1 cellular context compared by ENCODE assay signal in the genomic region with DNA sequence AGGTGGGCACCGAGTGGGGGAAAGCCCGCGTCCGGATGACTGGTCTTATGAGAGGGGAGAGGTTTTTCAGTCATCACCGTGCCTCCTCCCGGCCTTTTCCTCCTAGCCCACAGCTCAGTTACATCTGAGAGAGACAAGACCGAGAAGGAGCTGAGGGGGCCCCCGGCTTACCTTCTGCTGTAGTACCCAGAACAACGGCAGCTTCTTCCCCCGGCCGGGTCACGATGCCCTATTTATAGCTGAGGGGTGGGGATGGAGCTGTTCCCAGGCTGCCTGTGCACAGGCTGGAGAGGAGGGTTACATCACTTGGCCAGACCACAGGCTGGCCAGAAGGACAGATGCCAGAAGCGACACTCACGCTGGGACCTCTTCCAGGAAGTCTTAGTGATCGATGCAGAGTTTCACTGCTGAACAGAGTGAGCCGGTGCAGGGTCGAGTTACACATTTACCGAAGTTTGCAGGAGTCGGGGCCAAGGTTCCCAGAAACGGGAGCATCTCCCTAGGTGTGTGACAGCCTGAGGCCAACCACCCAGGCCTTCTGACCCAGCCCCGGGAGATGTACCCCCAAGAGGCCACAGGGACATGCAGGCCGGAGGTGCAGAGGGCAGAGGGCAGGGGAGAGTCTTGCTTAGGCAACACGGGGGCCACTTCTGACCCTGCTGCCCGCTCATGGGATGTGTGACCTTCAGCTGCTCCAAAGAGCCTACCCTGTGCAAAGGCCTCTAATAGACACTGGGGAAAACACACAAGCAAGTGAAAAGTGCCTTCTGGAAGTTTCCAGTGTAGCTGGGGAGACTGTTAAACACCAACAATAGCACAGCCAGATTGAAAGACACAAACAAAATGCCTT.
TF ChIP-seq lines count a peak whose summit lies in the region.

A gene (minus strand): TSS at position 208 of the 850 bp plus-strand sequence. CDS start 3,299 bp downstream, outside the sequence.

TF ChIP-seq in HepG2, 621 proteins besides CTCF, POLR2A, EP300 and RAD21 (continued from another document and continues in another):
- TF ChIP-seq, protein P1, sequence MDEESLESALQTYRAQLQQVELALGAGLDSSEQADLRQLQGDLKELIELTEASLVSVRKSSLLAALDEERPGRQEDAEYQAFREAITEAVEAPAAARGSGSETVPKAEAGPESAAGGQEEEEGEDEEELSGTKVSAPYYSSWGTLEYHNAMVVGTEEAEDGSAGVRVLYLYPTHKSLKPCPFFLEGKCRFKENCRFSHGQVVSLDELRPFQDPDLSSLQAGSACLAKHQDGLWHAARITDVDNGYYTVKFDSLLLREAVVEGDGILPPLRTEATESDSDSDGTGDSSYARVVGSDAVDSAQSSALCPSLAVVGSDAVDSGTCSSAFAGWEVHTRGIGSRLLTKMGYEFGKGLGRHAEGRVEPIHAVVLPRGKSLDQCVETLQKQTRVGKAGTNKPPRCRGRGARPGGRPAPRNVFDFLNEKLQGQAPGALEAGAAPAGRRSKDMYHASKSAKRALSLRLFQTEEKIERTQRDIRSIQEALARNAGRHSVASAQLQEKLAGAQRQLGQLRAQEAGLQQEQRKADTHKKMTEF (CRISPR knock-in tag; IDR thresholded peaks at IDR 0.05), result peak; percentile 98
- TF ChIP-seq MYC (CRISPR knock-in tag; IDR thresholded peaks at IDR 0.05; ENCODE audit: borderline replicate concordance), result peak; percentile 86
- TF ChIP-seq, protein P2, sequence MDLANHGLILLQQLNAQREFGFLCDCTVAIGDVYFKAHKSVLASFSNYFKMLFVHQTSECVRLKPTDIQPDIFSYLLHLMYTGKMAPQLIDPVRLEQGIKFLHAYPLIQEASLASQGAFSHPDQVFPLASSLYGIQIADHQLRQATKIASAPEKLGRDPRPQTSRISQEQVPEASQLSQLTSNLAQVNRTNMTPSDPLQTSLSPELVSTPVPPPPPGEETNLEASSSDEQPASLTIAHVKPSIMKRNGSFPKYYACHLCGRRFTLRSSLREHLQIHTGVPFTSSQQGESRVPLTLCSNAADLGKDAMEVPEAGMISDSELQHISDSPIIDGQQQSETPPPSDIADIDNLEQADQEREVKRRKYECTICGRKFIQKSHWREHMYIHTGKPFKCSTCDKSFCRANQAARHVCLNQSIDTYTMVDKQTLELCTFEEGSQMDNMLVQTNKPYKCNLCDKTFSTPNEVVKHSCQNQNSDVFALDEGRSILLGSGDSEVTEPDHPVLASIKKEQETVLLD (CRISPR knock-in tag; IDR thresholded peaks at IDR 0.05; ENCODE audit: low read depth), result no peak
- TF ChIP-seq FOXK1 (CRISPR knock-in tag; IDR thresholded peaks at IDR 0.05; ENCODE audit: borderline replicate concordance, low read depth), result peak; percentile 88
- TF ChIP-seq ZKSCAN8 (CRISPR knock-in tag; IDR thresholded peaks at IDR 0.05; ENCODE audit: borderline replicate concordance), result peak; percentile 94; the same call in 1 of the 2 replicates
- TF ChIP-seq, protein P3, sequence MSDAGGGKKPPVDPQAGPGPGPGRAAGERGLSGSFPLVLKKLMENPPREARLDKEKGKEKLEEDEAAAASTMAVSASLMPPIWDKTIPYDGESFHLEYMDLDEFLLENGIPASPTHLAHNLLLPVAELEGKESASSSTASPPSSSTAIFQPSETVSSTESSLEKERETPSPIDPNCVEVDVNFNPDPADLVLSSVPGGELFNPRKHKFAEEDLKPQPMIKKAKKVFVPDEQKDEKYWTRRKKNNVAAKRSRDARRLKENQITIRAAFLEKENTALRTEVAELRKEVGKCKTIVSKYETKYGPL (CRISPR knock-in tag; IDR thresholded peaks at IDR 0.05), result peak; percentile 78; the same call in 1 of the 2 replicates
- TF ChIP-seq, protein P4, sequence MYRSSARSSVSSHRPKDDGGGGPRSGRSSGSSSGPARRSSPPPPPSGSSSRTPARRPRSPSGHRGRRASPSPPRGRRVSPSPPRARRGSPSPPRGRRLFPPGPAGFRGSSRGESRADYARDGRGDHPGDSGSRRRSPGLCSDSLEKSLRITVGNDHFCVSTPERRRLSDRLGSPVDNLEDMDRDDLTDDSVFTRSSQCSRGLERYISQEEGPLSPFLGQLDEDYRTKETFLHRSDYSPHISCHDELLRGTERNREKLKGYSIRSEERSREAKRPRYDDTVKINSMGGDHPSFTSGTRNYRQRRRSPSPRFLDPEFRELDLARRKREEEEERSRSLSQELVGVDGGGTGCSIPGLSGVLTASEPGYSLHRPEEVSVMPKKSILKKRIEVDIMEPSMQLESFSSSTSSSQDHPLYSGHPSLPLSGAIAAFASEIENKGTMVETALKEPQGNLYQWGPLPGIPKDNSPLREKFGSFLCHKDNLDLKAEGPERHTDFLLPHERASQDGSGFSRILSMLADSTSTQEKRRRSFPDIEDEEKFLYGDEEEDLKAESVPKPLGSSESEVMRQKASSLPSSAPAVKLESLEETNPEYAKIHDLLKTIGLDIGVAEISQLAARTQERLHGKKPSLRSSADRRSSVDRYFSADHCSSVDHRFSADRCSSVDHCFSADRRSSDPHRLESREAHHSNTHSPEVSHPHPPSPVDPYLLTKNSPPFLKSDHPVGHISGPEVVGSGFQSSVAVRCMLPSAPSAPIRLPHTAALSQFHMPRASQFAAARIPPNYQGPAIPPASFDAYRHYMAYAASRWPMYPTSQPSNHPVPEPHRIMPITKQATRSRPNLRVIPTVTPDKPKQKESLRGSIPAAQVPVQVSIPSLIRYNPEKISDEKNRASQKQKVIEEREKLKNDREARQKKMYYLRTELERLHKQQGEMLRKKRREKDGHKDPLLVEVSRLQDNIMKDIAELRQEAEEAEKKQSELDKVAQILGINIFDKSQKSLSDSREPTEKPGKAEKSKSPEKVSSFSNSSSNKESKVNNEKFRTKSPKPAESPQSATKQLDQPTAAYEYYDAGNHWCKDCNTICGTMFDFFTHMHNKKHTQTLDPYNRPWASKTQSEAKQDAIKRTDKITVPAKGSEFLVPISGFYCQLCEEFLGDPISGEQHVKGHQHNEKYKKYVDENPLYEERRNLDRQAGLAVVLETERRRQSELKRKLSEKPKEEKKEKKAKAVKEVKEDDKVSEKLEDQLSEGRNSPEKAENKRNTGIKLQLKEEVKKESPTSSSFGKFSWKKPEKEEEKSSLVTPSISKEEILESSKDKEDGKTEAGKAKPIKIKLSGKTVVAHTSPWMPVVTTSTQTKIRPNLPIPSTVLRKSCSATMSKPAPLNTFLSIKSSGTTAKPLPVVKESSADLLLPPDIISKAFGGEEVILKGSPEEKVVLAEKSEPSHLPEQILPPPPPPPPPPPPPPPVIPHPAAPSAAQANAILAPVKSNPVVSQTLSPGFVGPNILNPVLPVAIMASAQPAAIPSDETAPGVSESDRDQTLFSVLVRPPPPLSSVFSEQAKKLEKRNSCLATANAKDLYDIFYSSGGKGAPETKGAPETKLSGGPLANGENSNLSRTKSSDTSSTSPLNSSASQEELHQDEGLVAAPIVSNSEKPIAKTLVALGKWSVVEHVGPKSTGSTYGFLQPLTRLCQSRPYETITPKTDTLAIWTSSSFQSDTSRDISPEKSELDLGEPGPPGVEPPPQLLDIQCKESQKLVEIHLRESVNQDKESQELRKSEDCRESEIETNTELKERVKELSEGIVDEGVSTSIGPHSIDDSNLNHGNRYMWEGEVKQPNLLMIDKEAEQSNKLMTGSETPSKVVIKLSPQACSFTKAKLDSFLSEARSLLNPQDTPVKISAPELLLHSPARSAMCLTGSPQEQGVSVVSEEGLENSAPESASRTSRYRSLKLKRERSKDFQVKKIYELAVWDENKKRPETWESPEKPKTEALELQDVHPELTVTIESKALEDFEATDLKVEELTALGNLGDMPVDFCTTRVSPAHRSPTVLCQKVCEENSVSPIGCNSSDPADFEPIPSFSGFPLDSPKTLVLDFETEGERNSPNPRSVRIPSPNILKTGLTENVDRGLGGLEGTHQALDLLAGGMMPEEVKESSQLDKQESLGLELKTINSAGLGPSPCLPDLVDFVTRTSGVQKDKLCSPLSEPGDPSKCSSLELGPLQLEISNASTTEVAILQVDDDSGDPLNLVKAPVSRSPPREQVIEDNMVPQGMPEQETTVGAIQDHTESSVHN (CRISPR knock-in tag; IDR thresholded peaks at IDR 0.05), result peak; percentile 85; the same call in 1 of the 2 replicates
- TF ChIP-seq ZNF3 (CRISPR knock-in tag; IDR thresholded peaks at IDR 0.05), result no peak
- no peak for TF ChIP-seq ZSCAN12 (CRISPR knock-in tag; IDR thresholded peaks at IDR 0.05)
- TF ChIP-seq NR2F2 (IDR thresholded peaks at IDR 0.05; ENCODE audit: borderline replicate concordance, low read depth), result no peak
- TF ChIP-seq ZNF160 (CRISPR knock-in tag; IDR thresholded peaks at IDR 0.05), result peak; percentile 56; the same call in 1 of the 2 replicates
- TF ChIP-seq ZNF737 (CRISPR knock-in tag; IDR thresholded peaks at IDR 0.05; ENCODE audit: borderline replicate concordance), result peak; percentile 52; the same call in 1 of the 2 replicates
- peak; percentile 74; the same call in 1 of the 2 replicates for TF ChIP-seq YEATS4 (CRISPR knock-in tag; IDR thresholded peaks at IDR 0.05; ENCODE audit: borderline replicate concordance)
- peak; percentile 96 for TF ChIP-seq GATAD2A (CRISPR knock-in tag; IDR thresholded peaks at IDR 0.05)
- TF ChIP-seq CBFB (CRISPR knock-in tag; IDR thresholded peaks at IDR 0.05), result peak; percentile 86
- TF ChIP-seq, protein P5, sequence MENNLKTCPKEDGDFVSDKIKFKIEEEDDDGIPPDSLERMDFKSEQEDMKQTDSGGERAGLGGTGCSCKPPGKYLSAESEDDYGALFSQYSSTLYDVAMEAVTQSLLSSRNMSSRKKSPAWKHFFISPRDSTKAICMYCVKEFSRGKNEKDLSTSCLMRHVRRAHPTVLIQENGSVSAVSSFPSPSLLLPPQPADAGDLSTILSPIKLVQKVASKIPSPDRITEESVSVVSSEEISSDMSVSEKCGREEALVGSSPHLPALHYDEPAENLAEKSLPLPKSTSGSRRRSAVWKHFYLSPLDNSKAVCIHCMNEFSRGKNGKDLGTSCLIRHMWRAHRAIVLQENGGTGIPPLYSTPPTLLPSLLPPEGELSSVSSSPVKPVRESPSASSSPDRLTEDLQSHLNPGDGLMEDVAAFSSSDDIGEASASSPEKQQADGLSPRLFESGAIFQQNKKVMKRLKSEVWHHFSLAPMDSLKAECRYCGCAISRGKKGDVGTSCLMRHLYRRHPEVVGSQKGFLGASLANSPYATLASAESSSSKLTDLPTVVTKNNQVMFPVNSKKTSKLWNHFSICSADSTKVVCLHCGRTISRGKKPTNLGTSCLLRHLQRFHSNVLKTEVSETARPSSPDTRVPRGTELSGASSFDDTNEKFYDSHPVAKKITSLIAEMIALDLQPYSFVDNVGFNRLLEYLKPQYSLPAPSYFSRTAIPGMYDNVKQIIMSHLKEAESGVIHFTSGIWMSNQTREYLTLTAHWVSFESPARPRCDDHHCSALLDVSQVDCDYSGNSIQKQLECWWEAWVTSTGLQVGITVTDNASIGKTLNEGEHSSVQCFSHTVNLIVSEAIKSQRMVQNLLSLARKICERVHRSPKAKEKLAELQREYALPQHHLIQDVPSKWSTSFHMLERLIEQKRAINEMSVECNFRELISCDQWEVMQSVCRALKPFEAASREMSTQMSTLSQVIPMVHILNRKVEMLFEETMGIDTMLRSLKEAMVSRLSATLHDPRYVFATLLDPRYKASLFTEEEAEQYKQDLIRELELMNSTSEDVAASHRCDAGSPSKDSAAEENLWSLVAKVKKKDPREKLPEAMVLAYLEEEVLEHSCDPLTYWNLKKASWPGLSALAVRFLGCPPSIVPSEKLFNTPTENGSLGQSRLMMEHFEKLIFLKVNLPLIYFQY (CRISPR knock-in tag; IDR thresholded peaks at IDR 0.05; ENCODE audit: borderline replicate concordance), result peak; percentile 82
- TF ChIP-seq, protein P6, sequence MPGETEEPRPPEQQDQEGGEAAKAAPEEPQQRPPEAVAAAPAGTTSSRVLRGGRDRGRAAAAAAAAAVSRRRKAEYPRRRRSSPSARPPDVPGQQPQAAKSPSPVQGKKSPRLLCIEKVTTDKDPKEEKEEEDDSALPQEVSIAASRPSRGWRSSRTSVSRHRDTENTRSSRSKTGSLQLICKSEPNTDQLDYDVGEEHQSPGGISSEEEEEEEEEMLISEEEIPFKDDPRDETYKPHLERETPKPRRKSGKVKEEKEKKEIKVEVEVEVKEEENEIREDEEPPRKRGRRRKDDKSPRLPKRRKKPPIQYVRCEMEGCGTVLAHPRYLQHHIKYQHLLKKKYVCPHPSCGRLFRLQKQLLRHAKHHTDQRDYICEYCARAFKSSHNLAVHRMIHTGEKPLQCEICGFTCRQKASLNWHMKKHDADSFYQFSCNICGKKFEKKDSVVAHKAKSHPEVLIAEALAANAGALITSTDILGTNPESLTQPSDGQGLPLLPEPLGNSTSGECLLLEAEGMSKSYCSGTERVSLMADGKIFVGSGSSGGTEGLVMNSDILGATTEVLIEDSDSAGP (CRISPR knock-in tag; IDR thresholded peaks at IDR 0.05; ENCODE audit: borderline replicate concordance), result peak; percentile 96
- TF ChIP-seq PCBP2 (optimal IDR thresholded peaks at IDR 0.05; ENCODE audit: low read depth, low read length, poor library complexity, severe bottlenecking), result no peak
- TF ChIP-seq PAF1 (CRISPR knock-in tag; IDR thresholded peaks at IDR 0.05), result no peak
- TF ChIP-seq, protein P7, sequence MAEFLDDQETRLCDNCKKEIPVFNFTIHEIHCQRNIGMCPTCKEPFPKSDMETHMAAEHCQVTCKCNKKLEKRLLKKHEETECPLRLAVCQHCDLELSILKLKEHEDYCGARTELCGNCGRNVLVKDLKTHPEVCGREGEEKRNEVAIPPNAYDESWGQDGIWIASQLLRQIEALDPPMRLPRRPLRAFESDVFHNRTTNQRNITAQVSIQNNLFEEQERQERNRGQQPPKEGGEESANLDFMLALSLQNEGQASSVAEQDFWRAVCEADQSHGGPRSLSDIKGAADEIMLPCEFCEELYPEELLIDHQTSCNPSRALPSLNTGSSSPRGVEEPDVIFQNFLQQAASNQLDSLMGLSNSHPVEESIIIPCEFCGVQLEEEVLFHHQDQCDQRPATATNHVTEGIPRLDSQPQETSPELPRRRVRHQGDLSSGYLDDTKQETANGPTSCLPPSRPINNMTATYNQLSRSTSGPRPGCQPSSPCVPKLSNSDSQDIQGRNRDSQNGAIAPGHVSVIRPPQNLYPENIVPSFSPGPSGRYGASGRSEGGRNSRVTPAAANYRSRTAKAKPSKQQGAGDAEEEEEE (CRISPR knock-in tag; IDR thresholded peaks at IDR 0.05; ENCODE audit: borderline replicate concordance), result no peak
- TF ChIP-seq, protein P8, sequence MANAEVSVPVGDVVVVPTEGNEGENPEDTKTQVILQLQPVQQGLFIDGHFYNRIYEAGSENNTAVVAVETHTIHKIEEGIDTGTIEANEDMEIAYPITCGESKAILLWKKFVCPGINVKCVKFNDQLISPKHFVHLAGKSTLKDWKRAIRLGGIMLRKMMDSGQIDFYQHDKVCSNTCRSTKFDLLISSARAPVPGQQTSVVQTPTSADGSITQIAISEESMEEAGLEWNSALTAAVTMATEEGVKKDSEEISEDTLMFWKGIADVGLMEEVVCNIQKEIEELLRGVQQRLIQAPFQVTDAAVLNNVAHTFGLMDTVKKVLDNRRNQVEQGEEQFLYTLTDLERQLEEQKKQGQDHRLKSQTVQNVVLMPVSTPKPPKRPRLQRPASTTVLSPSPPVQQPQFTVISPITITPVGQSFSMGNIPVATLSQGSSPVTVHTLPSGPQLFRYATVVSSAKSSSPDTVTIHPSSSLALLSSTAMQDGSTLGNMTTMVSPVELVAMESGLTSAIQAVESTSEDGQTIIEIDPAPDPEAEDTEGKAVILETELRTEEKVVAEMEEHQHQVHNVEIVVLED (CRISPR knock-in tag; IDR thresholded peaks at IDR 0.05; ENCODE audit: borderline replicate concordance), result peak; percentile 54; the same call in 1 of the 2 replicates
- TF ChIP-seq, protein P9, sequence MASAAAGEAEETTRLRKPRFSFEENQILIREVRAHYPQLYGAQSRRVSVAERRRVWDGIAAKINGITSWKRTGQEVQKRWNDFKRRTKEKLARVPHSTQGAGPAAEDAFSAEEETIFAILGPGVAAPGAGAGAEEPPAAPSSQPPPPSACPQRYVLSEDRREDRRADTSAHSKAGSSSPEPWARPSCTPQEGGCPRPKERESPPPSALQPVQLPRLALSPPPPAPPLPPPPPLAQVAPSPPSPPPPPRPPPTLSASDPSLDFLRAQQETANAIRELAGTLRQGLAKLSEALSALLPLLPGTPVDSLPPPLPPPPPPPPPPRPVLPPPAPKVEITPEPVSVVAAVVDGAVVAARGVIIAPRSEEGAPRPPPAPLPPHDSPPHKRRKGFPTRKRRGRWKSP (CRISPR knock-in tag; IDR thresholded peaks at IDR 0.05), result 0 out of 2 replicates have a peak, but pooled peaks have one; percentile 85
- peak; percentile 85 for TF ChIP-seq PRMT3 (CRISPR knock-in tag; IDR thresholded peaks at IDR 0.05; ENCODE audit: borderline replicate concordance, low read depth)
- TF ChIP-seq SETDB1 (CRISPR knock-in tag; IDR thresholded peaks at IDR 0.05; ENCODE audit: borderline replicate concordance), result no peak
